1 cellular context compared by ENCODE assay signal in the genomic region with DNA sequence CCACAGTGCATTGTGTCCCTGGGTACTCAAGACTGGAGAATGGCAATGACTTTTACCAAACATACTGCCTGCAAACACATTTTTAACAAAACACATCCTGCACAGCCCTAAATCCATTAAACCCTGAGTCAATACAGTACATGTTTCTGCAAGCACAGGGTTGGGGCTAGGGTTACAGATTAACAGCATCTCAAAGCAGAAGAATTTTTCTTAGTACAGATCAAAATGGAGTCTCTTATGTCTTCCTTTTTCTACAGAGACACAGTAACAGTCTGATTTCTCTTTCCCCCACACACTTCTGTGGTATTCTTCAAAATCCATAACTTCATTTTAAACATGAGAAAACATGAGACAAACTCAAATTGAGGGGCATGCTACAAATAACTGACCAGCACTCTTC.
TF ChIP-seq lines count a peak whose summit lies in the region.

No MANE protein-coding gene starts in this region.

TF ChIP-seq in HepG2, 621 proteins besides CTCF, POLR2A, EP300 and RAD21 (continued from another document and continues in another):
- TF ChIP-seq, protein P1, sequence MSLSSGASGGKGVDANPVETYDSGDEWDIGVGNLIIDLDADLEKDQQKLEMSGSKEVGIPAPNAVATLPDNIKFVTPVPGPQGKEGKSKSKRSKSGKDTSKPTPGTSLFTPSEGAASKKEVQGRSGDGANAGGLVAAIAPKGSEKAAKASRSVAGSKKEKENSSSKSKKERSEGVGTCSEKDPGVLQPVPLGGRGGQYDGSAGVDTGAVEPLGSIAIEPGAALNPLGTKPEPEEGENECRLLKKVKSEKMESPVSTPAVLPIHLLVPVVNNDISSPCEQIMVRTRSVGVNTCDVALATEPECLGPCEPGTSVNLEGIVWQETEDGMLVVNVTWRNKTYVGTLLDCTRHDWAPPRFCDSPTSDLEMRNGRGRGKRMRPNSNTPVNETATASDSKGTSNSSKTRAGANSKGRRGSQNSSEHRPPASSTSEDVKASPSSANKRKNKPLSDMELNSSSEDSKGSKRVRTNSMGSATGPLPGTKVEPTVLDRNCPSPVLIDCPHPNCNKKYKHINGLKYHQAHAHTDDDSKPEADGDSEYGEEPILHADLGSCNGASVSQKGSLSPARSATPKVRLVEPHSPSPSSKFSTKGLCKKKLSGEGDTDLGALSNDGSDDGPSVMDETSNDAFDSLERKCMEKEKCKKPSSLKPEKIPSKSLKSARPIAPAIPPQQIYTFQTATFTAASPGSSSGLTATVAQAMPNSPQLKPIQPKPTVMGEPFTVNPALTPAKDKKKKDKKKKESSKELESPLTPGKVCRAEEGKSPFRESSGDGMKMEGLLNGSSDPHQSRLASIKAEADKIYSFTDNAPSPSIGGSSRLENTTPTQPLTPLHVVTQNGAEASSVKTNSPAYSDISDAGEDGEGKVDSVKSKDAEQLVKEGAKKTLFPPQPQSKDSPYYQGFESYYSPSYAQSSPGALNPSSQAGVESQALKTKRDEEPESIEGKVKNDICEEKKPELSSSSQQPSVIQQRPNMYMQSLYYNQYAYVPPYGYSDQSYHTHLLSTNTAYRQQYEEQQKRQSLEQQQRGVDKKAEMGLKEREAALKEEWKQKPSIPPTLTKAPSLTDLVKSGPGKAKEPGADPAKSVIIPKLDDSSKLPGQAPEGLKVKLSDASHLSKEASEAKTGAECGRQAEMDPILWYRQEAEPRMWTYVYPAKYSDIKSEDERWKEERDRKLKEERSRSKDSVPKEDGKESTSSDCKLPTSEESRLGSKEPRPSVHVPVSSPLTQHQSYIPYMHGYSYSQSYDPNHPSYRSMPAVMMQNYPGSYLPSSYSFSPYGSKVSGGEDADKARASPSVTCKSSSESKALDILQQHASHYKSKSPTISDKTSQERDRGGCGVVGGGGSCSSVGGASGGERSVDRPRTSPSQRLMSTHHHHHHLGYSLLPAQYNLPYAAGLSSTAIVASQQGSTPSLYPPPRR (CRISPR knock-in tag; IDR thresholded peaks at IDR 0.05; ENCODE audit: borderline replicate concordance), result no peak
- TF ChIP-seq ZNF761 (CRISPR knock-in tag; conservative IDR thresholded peaks at IDR 0.05) (no peak), ZNF263 (CRISPR knock-in tag; IDR thresholded peaks at IDR 0.05) (no peak), SP140L (CRISPR knock-in tag; IDR thresholded peaks at IDR 0.05; ENCODE audit: borderline replicate concordance) (no peak), SOX5 (CRISPR knock-in tag; IDR thresholded peaks at IDR 0.05; ENCODE audit: borderline replicate concordance) (peak; percentile 31; the same call in 1 of the 2 replicates), ZNF598 (CRISPR knock-in tag; IDR thresholded peaks at IDR 0.05; ENCODE audit: borderline replicate concordance) (no peak), SMAD3 (CRISPR knock-in tag; IDR thresholded peaks at IDR 0.05) (no peak), GTF3A (CRISPR knock-in tag; conservative IDR thresholded peaks at IDR 0.05) (no peak), PTBP1 (IDR thresholded peaks at IDR 0.05; ENCODE audit: low read depth, low read length, poor library complexity, severe bottlenecking) (no peak), HMG20B (CRISPR knock-in tag; conservative IDR thresholded peaks at IDR 0.05) (no peak), RAD51 (IDR thresholded peaks at IDR 0.05; ENCODE audit: borderline replicate concordance) (no peak), NBN (conservative IDR thresholded peaks at IDR 0.05) (no peak), HNRNPLL (IDR thresholded peaks at IDR 0.05; ENCODE audit: low read depth, low read length, poor library complexity, severe bottlenecking) (no peak), ZNF446 (CRISPR knock-in tag; IDR thresholded peaks at IDR 0.05) (no peak), ARNT (IDR thresholded peaks at IDR 0.05) (no peak), HNF4G (IDR thresholded peaks at IDR 0.05; ENCODE audit: borderline replicate concordance, low read depth, low read length) (no peak), HNF4G (CRISPR knock-in tag; IDR thresholded peaks at IDR 0.05; ENCODE audit: borderline replicate concordance, low read depth) (no peak), AGO1 (IDR thresholded peaks at IDR 0.05; ENCODE audit: low read depth, low read length, poor library complexity, severe bottlenecking) (no peak), ETV6 (CRISPR knock-in tag; conservative IDR thresholded peaks at IDR 0.05) (no peak), FOXA3 (CRISPR knock-in tag; IDR thresholded peaks at IDR 0.05) (peak; percentile 16; the same call in 1 of the 2 replicates), BHLHE40 (IDR thresholded peaks at IDR 0.05; ENCODE audit: low read length) (no peak), XBP1 (CRISPR knock-in tag; IDR thresholded peaks at IDR 0.05) (no peak), ZNF3 (CRISPR knock-in tag; IDR thresholded peaks at IDR 0.05) (no peak), GATAD1 (CRISPR knock-in tag; IDR thresholded peaks at IDR 0.05) (no peak), SRSF1 (optimal IDR thresholded peaks at IDR 0.05; ENCODE audit: low read depth, low read length) (no peak), HDAC1 (CRISPR knock-in tag; IDR thresholded peaks at IDR 0.05) (peak; percentile 29; the same call in 1 of the 2 replicates), TEAD2 (CRISPR knock-in tag; IDR thresholded peaks at IDR 0.05) (no peak), KLF12 (CRISPR knock-in tag; IDR thresholded peaks at IDR 0.05; ENCODE audit: borderline replicate concordance) (no peak), MTF1 (CRISPR knock-in tag; IDR thresholded peaks at IDR 0.05) (no peak), ZNF629 (CRISPR knock-in tag; conservative IDR thresholded peaks at IDR 0.05) (no peak), HMGA1 (CRISPR knock-in tag; conservative IDR thresholded peaks at IDR 0.05) (no peak), KLF13 (CRISPR knock-in tag; IDR thresholded peaks at IDR 0.05) (no peak)
- TF ChIP-seq, protein P2, sequence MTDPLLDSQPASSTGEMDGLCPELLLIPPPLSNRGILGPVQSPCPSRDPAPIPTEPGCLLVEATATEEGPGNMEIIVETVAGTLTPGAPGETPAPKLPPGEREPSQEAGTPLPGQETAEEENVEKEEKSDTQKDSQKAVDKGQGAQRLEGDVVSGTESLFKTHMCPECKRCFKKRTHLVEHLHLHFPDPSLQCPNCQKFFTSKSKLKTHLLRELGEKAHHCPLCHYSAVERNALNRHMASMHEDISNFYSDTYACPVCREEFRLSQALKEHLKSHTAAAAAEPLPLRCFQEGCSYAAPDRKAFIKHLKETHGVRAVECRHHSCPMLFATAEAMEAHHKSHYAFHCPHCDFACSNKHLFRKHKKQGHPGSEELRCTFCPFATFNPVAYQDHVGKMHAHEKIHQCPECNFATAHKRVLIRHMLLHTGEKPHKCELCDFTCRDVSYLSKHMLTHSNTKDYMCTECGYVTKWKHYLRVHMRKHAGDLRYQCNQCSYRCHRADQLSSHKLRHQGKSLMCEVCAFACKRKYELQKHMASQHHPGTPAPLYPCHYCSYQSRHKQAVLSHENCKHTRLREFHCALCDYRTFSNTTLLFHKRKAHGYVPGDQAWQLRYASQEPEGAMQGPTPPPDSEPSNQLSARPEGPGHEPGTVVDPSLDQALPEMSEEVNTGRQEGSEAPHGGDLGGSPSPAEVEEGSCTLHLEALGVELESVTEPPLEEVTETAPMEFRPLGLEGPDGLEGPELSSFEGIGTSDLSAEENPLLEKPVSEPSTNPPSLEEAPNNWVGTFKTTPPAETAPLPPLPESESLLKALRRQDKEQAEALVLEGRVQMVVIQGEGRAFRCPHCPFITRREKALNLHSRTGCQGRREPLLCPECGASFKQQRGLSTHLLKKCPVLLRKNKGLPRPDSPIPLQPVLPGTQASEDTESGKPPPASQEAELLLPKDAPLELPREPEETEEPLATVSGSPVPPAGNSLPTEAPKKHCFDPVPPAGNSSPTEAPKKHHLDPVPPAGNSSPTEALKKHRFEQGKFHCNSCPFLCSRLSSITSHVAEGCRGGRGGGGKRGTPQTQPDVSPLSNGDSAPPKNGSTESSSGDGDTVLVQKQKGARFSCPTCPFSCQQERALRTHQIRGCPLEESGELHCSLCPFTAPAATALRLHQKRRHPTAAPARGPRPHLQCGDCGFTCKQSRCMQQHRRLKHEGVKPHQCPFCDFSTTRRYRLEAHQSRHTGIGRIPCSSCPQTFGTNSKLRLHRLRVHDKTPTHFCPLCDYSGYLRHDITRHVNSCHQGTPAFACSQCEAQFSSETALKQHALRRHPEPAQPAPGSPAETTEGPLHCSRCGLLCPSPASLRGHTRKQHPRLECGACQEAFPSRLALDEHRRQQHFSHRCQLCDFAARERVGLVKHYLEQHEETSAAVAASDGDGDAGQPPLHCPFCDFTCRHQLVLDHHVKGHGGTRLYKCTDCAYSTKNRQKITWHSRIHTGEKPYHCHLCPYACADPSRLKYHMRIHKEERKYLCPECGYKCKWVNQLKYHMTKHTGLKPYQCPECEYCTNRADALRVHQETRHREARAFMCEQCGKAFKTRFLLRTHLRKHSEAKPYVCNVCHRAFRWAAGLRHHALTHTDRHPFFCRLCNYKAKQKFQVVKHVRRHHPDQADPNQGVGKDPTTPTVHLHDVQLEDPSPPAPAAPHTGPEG (CRISPR knock-in tag; IDR thresholded peaks at IDR 0.05), result no peak
- TF ChIP-seq, protein P3, sequence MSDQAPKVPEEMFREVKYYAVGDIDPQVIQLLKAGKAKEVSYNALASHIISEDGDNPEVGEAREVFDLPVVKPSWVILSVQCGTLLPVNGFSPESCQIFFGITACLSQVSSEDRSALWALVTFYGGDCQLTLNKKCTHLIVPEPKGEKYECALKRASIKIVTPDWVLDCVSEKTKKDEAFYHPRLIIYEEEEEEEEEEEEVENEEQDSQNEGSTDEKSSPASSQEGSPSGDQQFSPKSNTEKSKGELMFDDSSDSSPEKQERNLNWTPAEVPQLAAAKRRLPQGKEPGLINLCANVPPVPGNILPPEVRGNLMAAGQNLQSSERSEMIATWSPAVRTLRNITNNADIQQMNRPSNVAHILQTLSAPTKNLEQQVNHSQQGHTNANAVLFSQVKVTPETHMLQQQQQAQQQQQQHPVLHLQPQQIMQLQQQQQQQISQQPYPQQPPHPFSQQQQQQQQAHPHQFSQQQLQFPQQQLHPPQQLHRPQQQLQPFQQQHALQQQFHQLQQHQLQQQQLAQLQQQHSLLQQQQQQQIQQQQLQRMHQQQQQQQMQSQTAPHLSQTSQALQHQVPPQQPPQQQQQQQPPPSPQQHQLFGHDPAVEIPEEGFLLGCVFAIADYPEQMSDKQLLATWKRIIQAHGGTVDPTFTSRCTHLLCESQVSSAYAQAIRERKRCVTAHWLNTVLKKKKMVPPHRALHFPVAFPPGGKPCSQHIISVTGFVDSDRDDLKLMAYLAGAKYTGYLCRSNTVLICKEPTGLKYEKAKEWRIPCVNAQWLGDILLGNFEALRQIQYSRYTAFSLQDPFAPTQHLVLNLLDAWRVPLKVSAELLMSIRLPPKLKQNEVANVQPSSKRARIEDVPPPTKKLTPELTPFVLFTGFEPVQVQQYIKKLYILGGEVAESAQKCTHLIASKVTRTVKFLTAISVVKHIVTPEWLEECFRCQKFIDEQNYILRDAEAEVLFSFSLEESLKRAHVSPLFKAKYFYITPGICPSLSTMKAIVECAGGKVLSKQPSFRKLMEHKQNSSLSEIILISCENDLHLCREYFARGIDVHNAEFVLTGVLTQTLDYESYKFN (CRISPR knock-in tag; conservative IDR thresholded peaks at IDR 0.05), result peak; percentile 58
- TF ChIP-seq, protein P4, sequence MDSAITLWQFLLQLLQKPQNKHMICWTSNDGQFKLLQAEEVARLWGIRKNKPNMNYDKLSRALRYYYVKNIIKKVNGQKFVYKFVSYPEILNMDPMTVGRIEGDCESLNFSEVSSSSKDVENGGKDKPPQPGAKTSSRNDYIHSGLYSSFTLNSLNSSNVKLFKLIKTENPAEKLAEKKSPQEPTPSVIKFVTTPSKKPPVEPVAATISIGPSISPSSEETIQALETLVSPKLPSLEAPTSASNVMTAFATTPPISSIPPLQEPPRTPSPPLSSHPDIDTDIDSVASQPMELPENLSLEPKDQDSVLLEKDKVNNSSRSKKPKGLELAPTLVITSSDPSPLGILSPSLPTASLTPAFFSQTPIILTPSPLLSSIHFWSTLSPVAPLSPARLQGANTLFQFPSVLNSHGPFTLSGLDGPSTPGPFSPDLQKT (CRISPR knock-in tag; IDR thresholded peaks at IDR 0.05; ENCODE audit: borderline replicate concordance), result no peak
- TF ChIP-seq, protein P5, sequence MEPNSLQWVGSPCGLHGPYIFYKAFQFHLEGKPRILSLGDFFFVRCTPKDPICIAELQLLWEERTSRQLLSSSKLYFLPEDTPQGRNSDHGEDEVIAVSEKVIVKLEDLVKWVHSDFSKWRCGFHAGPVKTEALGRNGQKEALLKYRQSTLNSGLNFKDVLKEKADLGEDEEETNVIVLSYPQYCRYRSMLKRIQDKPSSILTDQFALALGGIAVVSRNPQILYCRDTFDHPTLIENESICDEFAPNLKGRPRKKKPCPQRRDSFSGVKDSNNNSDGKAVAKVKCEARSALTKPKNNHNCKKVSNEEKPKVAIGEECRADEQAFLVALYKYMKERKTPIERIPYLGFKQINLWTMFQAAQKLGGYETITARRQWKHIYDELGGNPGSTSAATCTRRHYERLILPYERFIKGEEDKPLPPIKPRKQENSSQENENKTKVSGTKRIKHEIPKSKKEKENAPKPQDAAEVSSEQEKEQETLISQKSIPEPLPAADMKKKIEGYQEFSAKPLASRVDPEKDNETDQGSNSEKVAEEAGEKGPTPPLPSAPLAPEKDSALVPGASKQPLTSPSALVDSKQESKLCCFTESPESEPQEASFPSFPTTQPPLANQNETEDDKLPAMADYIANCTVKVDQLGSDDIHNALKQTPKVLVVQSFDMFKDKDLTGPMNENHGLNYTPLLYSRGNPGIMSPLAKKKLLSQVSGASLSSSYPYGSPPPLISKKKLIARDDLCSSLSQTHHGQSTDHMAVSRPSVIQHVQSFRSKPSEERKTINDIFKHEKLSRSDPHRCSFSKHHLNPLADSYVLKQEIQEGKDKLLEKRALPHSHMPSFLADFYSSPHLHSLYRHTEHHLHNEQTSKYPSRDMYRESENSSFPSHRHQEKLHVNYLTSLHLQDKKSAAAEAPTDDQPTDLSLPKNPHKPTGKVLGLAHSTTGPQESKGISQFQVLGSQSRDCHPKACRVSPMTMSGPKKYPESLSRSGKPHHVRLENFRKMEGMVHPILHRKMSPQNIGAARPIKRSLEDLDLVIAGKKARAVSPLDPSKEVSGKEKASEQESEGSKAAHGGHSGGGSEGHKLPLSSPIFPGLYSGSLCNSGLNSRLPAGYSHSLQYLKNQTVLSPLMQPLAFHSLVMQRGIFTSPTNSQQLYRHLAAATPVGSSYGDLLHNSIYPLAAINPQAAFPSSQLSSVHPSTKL (CRISPR knock-in tag; IDR thresholded peaks at IDR 0.05), result 0 out of 2 replicates have a peak, but pooled peaks have one; percentile 41
